ENCODE assay signal across 11 cellular contexts in genomic region chr14:68306265-68306933, GRCh38.
DNase-seq lines count a peak whose midpoint lies in the region; ATAC-seq and TF ChIP-seq lines count a peak whose summit lies in the region.
"Had no signal": no experiment of that assay in that cellular context is flagged by ENCODE, and none has a peak within 500 bp of the region (broad histone marks: within the 10 kb centered on the region; RNA-seq: fewer than 3 reads in every experiment).

No MANE protein-coding gene starts in this region.

- peaks cover 0 to 4% of the 10 kb centered on the region in 2 donors for H3K4me1 Mint-ChIP-seq in effector memory CD8-positive, alpha-beta T cell (ENCODE audit: low read depth in 2 of 2)
- no peaks in the 10 kb centered on the region for H3K4me1 Mint-ChIP-seq in activated CD4-positive, alpha-beta T cell treated with anti-CD3 and anti-CD28 coated beads, Interleukin-2, amount 10 ng/mL, durations not matched to agents 7 days and 5 days

- H3K4me1 ChIP-seq in esophagus muscularis mucosa (peaks cover 6 to 44% (median 42%) of the 10 kb centered on the region in 4 donors), vagina (peaks cover 32% of the 10 kb centered on the region)

- WGBS in esophagus muscularis mucosa: 99% methylated on average over 4 of the region's 4 CpGs

- no peak for TF ChIP-seq EP300 in esophagus muscularis mucosa (IDR thresholded peaks at IDR 0.05)

- no peak overlapping the region for H3K4me3 Mint-ChIP-seq in effector memory CD8-positive, alpha-beta T cell
- no peak overlapping the region for H3K4me3 Mint-ChIP-seq in activated CD4-positive, alpha-beta T cell treated with anti-CD3 and anti-CD28 coated beads, Interleukin-2, amount 10 ng/mL, durations not matched to agents 7 days and 5 days

- H3K27me3 Mint-ChIP-seq in effector memory CD8-positive, alpha-beta T cell: no peaks in the 10 kb centered on the region
- H3K27me3 Mint-ChIP-seq in activated CD4-positive, alpha-beta T cell treated with anti-CD3 and anti-CD28 coated beads, Interleukin-2, amount 10 ng/mL, durations not matched to agents 7 days and 5 days: no peaks in the 10 kb centered on the region

- CTCF ChIA-PET in activated CD4-positive, alpha-beta T cell treated with anti-CD3 and anti-CD28 coated beads, Interleukin-2, amount 10 ng/mL, durations not matched to agents 7 days and 5 days (lab: Charles Lee): interaction anchor here (1.1 to 1.6 kb wide), 3 partner anchors 12 to 30 kb away, joined by 3 to 4 read pairs (median 3); no protein-coding TSS in a partner anchor

- peak; percentile 62 for ATAC-seq in HG03097 (IDR thresholded peaks at IDR 0.05; ENCODE audit: low FRiP score, unreplicated experiment)
- ATAC-seq in effector memory CD8-positive, alpha-beta T cell (replicated peaks): no peak
- ATAC-seq in left cardiac atrium: no peak

- POLR2A ChIA-PET in activated CD4-positive, alpha-beta T cell treated with anti-CD3 and anti-CD28 coated beads, Interleukin-2, amount 10 ng/mL, durations not matched to agents 7 days and 5 days (lab: Charles Lee): no interaction called here

- no peak overlapping the region for H3K27ac Mint-ChIP-seq in effector memory CD8-positive, alpha-beta T cell
- H3K27ac Mint-ChIP-seq in activated CD4-positive, alpha-beta T cell treated with anti-CD3 and anti-CD28 coated beads, Interleukin-2, amount 10 ng/mL, durations not matched to agents 7 days and 5 days: no peak overlapping the region

- H3K27me3 ChIP-seq in esophagus muscularis mucosa (no peaks in the 10 kb centered on the region), vagina (no peaks in the 10 kb centered on the region)
- H3K27me3 ChIP-seq: brain microvascular endothelial cell had no signal

- H3K4me3 ChIP-seq in esophagus muscularis mucosa (no peak overlapping the region), vagina (no peak overlapping the region)

- H3K9me3 ChIP-seq in esophagus muscularis mucosa (no peaks in the 10 kb centered on the region), vagina (no peaks in the 10 kb centered on the region)

- TF ChIP-seq POLR2A in esophagus muscularis mucosa (IDR thresholded peaks at IDR 0.05; ENCODE audit: low read depth): no peak
- no peak for TF ChIP-seq POLR2A in vagina (IDR thresholded peaks at IDR 0.05)

- H3K27ac ChIP-seq in esophagus muscularis mucosa (replicated peaks in 1 of 4) (peak overlapping the region; percentile 77 to 80 (median 79)), vagina (peak overlapping the region; percentile 55)
- H3K27ac ChIP-seq: brain microvascular endothelial cell had no signal

- H3K36me3 ChIP-seq in esophagus muscularis mucosa (no peaks in the 10 kb centered on the region), vagina (no peaks in the 10 kb centered on the region)
- H3K36me3 ChIP-seq: brain microvascular endothelial cell had no signal

- no peaks in the 10 kb centered on the region for H3K36me3 Mint-ChIP-seq in effector memory CD8-positive, alpha-beta T cell (ENCODE audit: insufficient read depth)
- peaks cover 3% of the 10 kb centered on the region for H3K36me3 Mint-ChIP-seq in activated CD4-positive, alpha-beta T cell treated with anti-CD3 and anti-CD28 coated beads, Interleukin-2, amount 10 ng/mL, durations not matched to agents 7 days and 5 days (ENCODE audit: low read depth)

- H3K9me3 Mint-ChIP-seq in effector memory CD8-positive, alpha-beta T cell: peaks cover 0 to 7% of the 10 kb centered on the region in 2 donors
- peaks cover 4% of the 10 kb centered on the region for H3K9me3 Mint-ChIP-seq in activated CD4-positive, alpha-beta T cell treated with anti-CD3 and anti-CD28 coated beads, Interleukin-2, amount 10 ng/mL, durations not matched to agents 7 days and 5 days

- TF ChIP-seq CTCF in esophagus muscularis mucosa (IDR thresholded peaks at IDR 0.05) (no peak), vagina (IDR thresholded peaks at IDR 0.05) (no peak)

- intact Hi-C loops in esophagus muscularis mucosa (cut with DNase I): no loop called here
- intact Hi-C loops in vagina (cut with DNase I): no loop called here
- intact Hi-C loops in left cardiac atrium (cut with DNase I): no loop called here

- DNase-seq in SIG-M5 treated with dmso at 0.1 percent for 504 hours (lab: John Stamatoyannopoulos, UW; ENCODE audit: unreplicated experiment): peak; percentile 31
- no peak for DNase-seq in SIG-M5 (lab: John Stamatoyannopoulos, UW)
- DNase-seq in esophagus muscularis mucosa (ENCODE audit: extremely low spot score): no peak
- no peak for DNase-seq in vagina (ENCODE audit: extremely low spot score in 2 of 2)
- DNase-seq in effector memory CD8-positive, alpha-beta T cell: no peak
- no peak for DNase-seq in activated CD4-positive, alpha-beta T cell treated with anti-CD3 and anti-CD28 coated beads, Interleukin-2, amount 10 ng/mL, durations not matched to agents 7 days and 5 days
- DNase-seq in left cardiac atrium: no peak
- DNase-seq: activated CD4-positive, alpha-beta T cell treated with anti-CD3 and anti-CD28 coated beads, Interleukin-2, amount 50 U/mL, for 4 hours; brain microvascular endothelial cell; KG1 had no signal
